ENCODE assay signal across 12 cellular contexts in the genomic region with DNA sequence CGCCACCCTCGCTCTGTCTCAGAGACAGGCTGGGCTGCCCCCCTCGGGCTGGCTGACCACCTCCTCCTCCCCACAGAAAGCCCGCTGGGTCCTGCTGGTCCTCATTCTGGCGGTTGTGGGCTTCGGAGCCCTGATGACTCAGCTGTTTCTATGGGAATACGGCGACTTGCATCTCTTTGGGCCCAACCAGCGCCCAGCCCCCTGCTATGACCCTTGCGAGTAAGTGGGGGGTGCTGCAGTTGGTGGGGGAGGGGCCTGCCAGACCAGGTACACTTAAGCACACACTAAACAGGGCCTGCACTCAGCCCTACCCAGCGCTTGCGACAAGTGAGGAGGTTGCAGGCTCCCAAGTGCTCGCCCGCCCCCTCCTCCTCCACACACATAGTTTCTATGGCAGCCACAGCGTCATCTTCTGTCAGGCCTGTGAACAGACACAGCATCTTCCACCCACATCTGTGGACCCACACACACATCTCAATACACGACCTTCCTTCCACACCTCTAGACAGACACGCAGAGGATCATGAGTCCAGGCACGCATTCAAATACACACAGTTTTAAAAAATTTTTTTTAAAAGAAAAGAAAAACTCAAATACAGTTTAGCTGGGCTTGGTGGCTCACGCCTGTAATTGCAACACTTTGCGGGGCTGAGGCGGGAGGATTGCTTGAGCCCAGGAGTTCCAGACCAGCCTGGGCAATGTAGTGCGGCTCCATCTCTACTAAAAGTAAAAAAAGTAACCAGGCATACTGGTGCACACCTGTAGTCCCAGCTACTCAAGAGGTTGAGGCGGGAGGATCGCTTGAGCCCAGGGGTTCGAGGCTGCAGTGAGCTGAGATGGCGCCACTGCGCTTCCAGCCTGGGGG. TPM values are rescaled to one million over a fixed set of nuclear protein-coding genes. Genes with fewer than 3 reads are reported as not detected.
A peak's percentile ranks its signal among the peaks of the same experiment; 100 is the strongest.
DNase-seq lines count a peak whose midpoint lies in the region; FAIRE-seq and TF ChIP-seq lines count a peak whose summit lies in the region.
"Had no signal": no experiment of that assay in that cellular context is flagged by ENCODE, and none has a peak within 500 bp of the region (broad histone marks: within the 10 kb centered on the region; RNA-seq: fewer than 3 reads in every experiment).

No MANE protein-coding gene starts in this region.

- TF ChIP-seq RAD21 in SK-N-SH (IDR thresholded peaks at IDR 0.05; ENCODE audit: low read length): no peak

- no peak overlapping the region for H3K23ac ChIP-seq in H9 (ENCODE audit: insufficient read length, low read depth, low read length)

- H3K27ac ChIP-seq in H9 (ENCODE audit: insufficient read length, low read depth, low read length) (no peak overlapping the region), SK-N-SH (ENCODE audit: low read depth in 2 of 2, low read length in 1 of 2) (peak overlapping the region in 1 of 2 experiments; percentile 67; a peak in 1 of 4 replicates)

- no peak overlapping the region for H2BK15ac ChIP-seq in H9 (ENCODE audit: low read depth, low read length)

- H3K27me3 Mint-ChIP-seq in H9 (ENCODE audit: low read depth): no peaks in the 10 kb centered on the region; the same call in 1 of the 2 replicates

- H3K4me1 ChIP-seq in H9 (ENCODE audit: insufficient read depth, low read length): no peaks in the 10 kb centered on the region
- H3K4me1 ChIP-seq in SK-N-SH (ENCODE audit: control insufficient read depth in 1 of 2, insufficient read depth in 2 of 2, low read depth in 1 of 2, low read length in 1 of 2): peaks cover 0 to 14% of the 10 kb centered on the region in 2 experiments; a peak in 2 of 4 replicates
- H3K4me1 ChIP-seq: uterus had no signal

- H3K56ac ChIP-seq in H9 (ENCODE audit: insufficient read length, low read depth, low read length): no peak overlapping the region

- no peak overlapping the region for H2AK5ac ChIP-seq in H9 (ENCODE audit: insufficient read length, low read length)

- CTCF ChIA-PET in SK-N-SH (lab: Yijun Ruan, JAX): interaction anchor here (1.0 to 2.6 kb wide), 5 partner anchors 14 to 62 kb away, joined by 3 to 12 read pairs (median 6); no protein-coding TSS in a partner anchor
- CTCF ChIA-PET in GM10248 (lab: Yijun Ruan, JAX): interaction anchor here (1.0 to 1.3 kb wide), 4 partner anchors 59 to 268 kb away, joined by 3 to 4 read pairs (median 3); no protein-coding TSS in a partner anchor

- no peak for TF ChIP-seq EP300 in SK-N-SH (IDR thresholded peaks at IDR 0.05; ENCODE audit: borderline replicate concordance in 1 of 2, low read depth in 1 of 2, low read length in 1 of 2)

- peaks cover 7% of the 10 kb centered on the region for H3F3A ChIP-seq in SK-N-SH (replicated peaks; ENCODE audit: insufficient read depth)

- H3K9ac ChIP-seq in H9 (ENCODE audit: extremely low read depth, insufficient read length, low read length) (no peak overlapping the region), SK-N-SH (no peak overlapping the region)

- H3K4me3 Mint-ChIP-seq in H9: peak overlapping the region; percentile 70 to 87

- H3K18ac ChIP-seq in H9 (ENCODE audit: insufficient read length, low read depth, low read length): no peak overlapping the region

- H3T11ph ChIP-seq in H9 (ENCODE audit: low read length): no peak overlapping the region

- no peak overlapping the region for H4K91ac ChIP-seq in H9 (ENCODE audit: insufficient read length, low read depth, low read length)

- peaks cover 12 to 40% (median 39%) of the 10 kb centered on the region in 3 experiments for H3K36me3 Mint-ChIP-seq in H9 (ENCODE audit: insufficient read depth in 1 of 3, low read depth in 3 of 3)

- peak; percentile 37; the same call in 2 of the 3 replicates for TF ChIP-seq CTCF in H9 (conservative IDR thresholded peaks at IDR 0.05)
- no peak for TF ChIP-seq CTCF in SK-N-SH (IDR thresholded peaks at IDR 0.05)
- TF ChIP-seq CTCF in GM10248 (IDR thresholded peaks at IDR 0.05; ENCODE audit: control extremely low read depth, extremely low read depth, low read depth, missing control alignments): no peak

- H2BK5ac ChIP-seq in H9 (ENCODE audit: insufficient read length, low read length): no peak overlapping the region

- H3K27me3 ChIP-seq in H9 (ENCODE audit: insufficient read depth, low read length) (no peaks in the 10 kb centered on the region), SK-N-SH (ENCODE audit: insufficient read depth) (no peaks in the 10 kb centered on the region)
- H3K27me3 ChIP-seq: uterus had no signal

- H3K9me3 Mint-ChIP-seq in H9: no peaks in the 10 kb centered on the region

- no peaks in the 10 kb centered on the region for H3K9me3 ChIP-seq in H9 (ENCODE audit: control insufficient read depth, low read depth, low read length)
- no peaks in the 10 kb centered on the region for H3K9me3 ChIP-seq in SK-N-SH
- H3K9me3 ChIP-seq: uterus had no signal

- no CpG with 5 or more reads among the region's 27 CpGs for WGBS in H9 (ENCODE audit: extremely low coverage, insufficient read length, low lambda C conversion rate)
- 86% methylated on average over 23 of the region's 27 CpGs for WGBS in SK-N-SH (ENCODE audit: low lambda C conversion rate)

- no peaks in the 10 kb centered on the region for H3K79me2 ChIP-seq in H9 (ENCODE audit: insufficient read depth, low read length)
- H3K79me2 ChIP-seq in SK-N-SH (ENCODE audit: insufficient read depth): peaks cover 9% of the 10 kb centered on the region; the same call in 1 of the 2 replicates

- H3K27ac Mint-ChIP-seq in H9: peak overlapping the region; percentile 19 to 88 (median 27); a peak in 4 of 7 replicates

- H2BK20ac ChIP-seq in H9 (ENCODE audit: low read depth, low read length, poor library complexity, severe bottlenecking): no peak overlapping the region

- POLR2A ChIA-PET in SK-N-SH (lab: Yijun Ruan, JAX): interaction anchor here (1.1 to 1.2 kb wide), 2 partner anchors 8 to 9 kb away, joined by 3 to 5 read pairs; no protein-coding TSS in a partner anchor
- POLR2A ChIA-PET in GM10248 (lab: Yijun Ruan, JAX): no interaction called here

- H4K5ac ChIP-seq in H9 (ENCODE audit: insufficient read length, low read depth, low read length): no peak overlapping the region

- H3K4ac ChIP-seq in H9 (ENCODE audit: low read depth, low read length): no peak overlapping the region

- no peak overlapping the region for H4K8ac ChIP-seq in H9 (replicated peaks; ENCODE audit: insufficient read length, low read depth, low read length)

- H3K79me1 ChIP-seq in H9 (ENCODE audit: insufficient read depth, low read depth, low read length, poor library complexity, severe bottlenecking): no peaks in the 10 kb centered on the region

- peaks cover 7% of the 10 kb centered on the region for H3K23me2 ChIP-seq in H9 (ENCODE audit: insufficient read length, low read depth, low read length, poor library complexity, severe bottlenecking)

- H3K4me2 ChIP-seq in H9 (ENCODE audit: insufficient read depth, insufficient read length, low read length): peak overlapping the region; percentile 71
- H3K4me2 ChIP-seq in SK-N-SH: peak overlapping the region; percentile 88

- DNase-seq in H9 (peak; percentile 77), SK-N-SH (peak; percentile 73), frontal cortex (ENCODE audit: low spot score in 2 of 2) (peak; percentile 57 to 81), nucleus accumbens (lab: John Stamatoyannopoulos, UW) (peak in 37 of 56 donors; percentile 11 to 82 (median 43)), dedifferentiated amniotic fluid mesenchymal stem cell (ENCODE audit: extremely low spot score) (no peak), GM10248 (ENCODE audit: extremely low spot score) (no peak), NCI-H1105 treated with DMSO at 0.1 percent for 48 hours (lab: John Stamatoyannopoulos, UW) (no peak)
- no peak for DNase-seq in activated CD4-positive, alpha-beta T cell treated with anti-CD3 and anti-CD28 coated beads, Interleukin-2, amount 50 U/mL, for 48 hours
- DNase-seq: NCI-H774 had no signal

- no peaks in the 10 kb centered on the region for H3K9me2 ChIP-seq in SK-N-SH

- H4K20me1 ChIP-seq in H9 (ENCODE audit: control insufficient read depth, insufficient read depth, insufficient read length): no peaks in the 10 kb centered on the region
- no peaks in the 10 kb centered on the region for H4K20me1 ChIP-seq in SK-N-SH (ENCODE audit: insufficient read depth)

- H2BK120ac ChIP-seq in H9 (ENCODE audit: low read depth, low read length, poor library complexity, severe bottlenecking): no peak overlapping the region

- H3K36me3 ChIP-seq in SK-N-SH (replicated peaks in 1 of 2; ENCODE audit: control insufficient read depth in 1 of 2, insufficient read depth in 2 of 2, low read length in 1 of 2): peaks cover 10 to 18% of the 10 kb centered on the region in 2 experiments
- H3K36me3 ChIP-seq: uterus had no signal

- no peak overlapping the region for H2BK12ac ChIP-seq in H9 (ENCODE audit: insufficient read length, low read depth, low read length)

- H3K14ac ChIP-seq in H9 (ENCODE audit: insufficient read depth, low read length): no peak overlapping the region

- H2AFZ ChIP-seq in H9 (ENCODE audit: low read length): no peak overlapping the region
- H2AFZ ChIP-seq in SK-N-SH (ENCODE audit: low read depth): no peak overlapping the region

- peak overlapping the region; percentile 49 to 66; a peak in 2 of 4 replicates for H3K4me3 ChIP-seq in SK-N-SH (ENCODE audit: low read depth in 2 of 2, low read length in 1 of 2)

- peaks cover 18 to 27% of the 10 kb centered on the region in 2 experiments for H3K4me1 Mint-ChIP-seq in H9

- FAIRE-seq in frontal cortex (lab: Jason Lieb, UNC): no peak
- FAIRE-seq: TTC549 had no signal

TF ChIP-seq in SK-N-SH, 30 proteins besides CTCF, POLR2A, EP300 and RAD21 (continues in another document):
- no peak for TF ChIP-seq RXRA (IDR thresholded peaks at IDR 0.05; ENCODE audit: borderline replicate concordance, low read depth)

RNA-seq across cellular contexts. Expression of a gene that starts 18.4 kb away (rescaled TPM):
- total RNA-seq in H9 (2021): 191 and 194 TPM in 2 replicates
- 449 and 511 TPM in 2 replicates for polyA plus RNA-seq in SK-N-SH (2012; rRNA removed)
- polyA plus RNA-seq in SK-N-SH (2012; cell fraction: cytosol; rRNA removed): 156 and 261 TPM in 2 replicates
- polyA plus RNA-seq in SK-N-SH (2012; cell fraction: nucleus; rRNA removed): 418 and 461 TPM in 2 replicates
- 112 TPM for total RNA-seq in frontal cortex

RNA-seq across cellular contexts. Expression of a gene that starts 18.7 kb away (rescaled TPM):
- total RNA-seq in H9 (2021) (18.4 and 19.4 TPM in 2 replicates), frontal cortex (9.8 TPM)
- 13.9 and 17.2 TPM in 2 replicates for polyA plus RNA-seq in SK-N-SH (2012; rRNA removed)
- 7.8 and 9.6 TPM in 2 replicates for polyA plus RNA-seq in SK-N-SH (2012; cell fraction: cytosol; rRNA removed)
- polyA plus RNA-seq in SK-N-SH (2012; cell fraction: nucleus; rRNA removed): 21.0 and 30.8 TPM in 2 replicates

RNA-seq across cellular contexts. Expression of a gene that starts 23.1 kb away (rescaled TPM):
- total RNA-seq in H9 (2021): 0.15 TPM in 1 of 2 replicates, not detected in the other
- polyA plus RNA-seq in SK-N-SH (2012; rRNA removed): 0.13 and 0.23 TPM in 2 replicates
- 0.01 and 0.09 TPM in 2 replicates for polyA plus RNA-seq in SK-N-SH (2012; cell fraction: cytosol; rRNA removed)
- 0.43 and 0.52 TPM in 2 replicates for polyA plus RNA-seq in SK-N-SH (2012; cell fraction: nucleus; rRNA removed)
- total RNA-seq in frontal cortex: not detected
- total RNA-seq: HT-29 had no signal

RNA-seq across cellular contexts. Expression of a gene that starts 46.2 kb away (rescaled TPM):
- total RNA-seq in H9 (2021) (3.8 and 4.0 TPM in 2 replicates), frontal cortex (1.2 TPM)
- polyA plus RNA-seq in SK-N-SH (2012; rRNA removed): 2.2 TPM in 2 replicates
- polyA plus RNA-seq in SK-N-SH (2012; cell fraction: cytosol; rRNA removed): 1.0 and 1.5 TPM in 2 replicates
- 2.9 and 4.3 TPM in 2 replicates for polyA plus RNA-seq in SK-N-SH (2012; cell fraction: nucleus; rRNA removed)

RNA-seq across cellular contexts. Expression of a gene that starts 58.9 kb away (rescaled TPM):
- total RNA-seq in H9 (2021) (7.9 and 9.3 TPM in 2 replicates), frontal cortex (2.0 TPM)
- polyA plus RNA-seq in SK-N-SH (2012; rRNA removed): 7.1 and 10.4 TPM in 2 replicates
- 6.5 and 7.6 TPM in 2 replicates for polyA plus RNA-seq in SK-N-SH (2012; cell fraction: cytosol; rRNA removed)
- 8.4 and 10.2 TPM in 2 replicates for polyA plus RNA-seq in SK-N-SH (2012; cell fraction: nucleus; rRNA removed)

Comparison
In these comparisons a context has a peak if more than half of its experiments do, and no peak if none do; other contexts are left out.
1. DNase-seq: peak in H9 (single experiment), SK-N-SH (single experiment), frontal cortex (2 of 2) and nucleus accumbens (37 of 56); none in dedifferentiated amniotic fluid mesenchymal stem cell (single experiment), GM10248 (single experiment), NCI-H1105 treated with DMSO at 0.1 percent for 48 hours (single experiment) and activated CD4-positive, alpha-beta T cell treated with anti-CD3 and anti-CD28 coated beads, Interleukin-2, amount 50 U/mL, for 48 hours (0 of 2).